In genomic region chr3:32684800-32685603, GRCh38 we compare ENCODE assay signal across 8 cellular contexts. TPM values are rescaled to one million over a fixed set of nuclear protein-coding genes. Genes with fewer than 3 reads are reported as not detected.
A peak's percentile ranks its signal among the peaks of the same experiment; 100 is the strongest.
DNase-seq lines count a peak whose midpoint lies in the region; ATAC-seq and TF ChIP-seq lines count a peak whose summit lies in the region.

A gene with protein sequence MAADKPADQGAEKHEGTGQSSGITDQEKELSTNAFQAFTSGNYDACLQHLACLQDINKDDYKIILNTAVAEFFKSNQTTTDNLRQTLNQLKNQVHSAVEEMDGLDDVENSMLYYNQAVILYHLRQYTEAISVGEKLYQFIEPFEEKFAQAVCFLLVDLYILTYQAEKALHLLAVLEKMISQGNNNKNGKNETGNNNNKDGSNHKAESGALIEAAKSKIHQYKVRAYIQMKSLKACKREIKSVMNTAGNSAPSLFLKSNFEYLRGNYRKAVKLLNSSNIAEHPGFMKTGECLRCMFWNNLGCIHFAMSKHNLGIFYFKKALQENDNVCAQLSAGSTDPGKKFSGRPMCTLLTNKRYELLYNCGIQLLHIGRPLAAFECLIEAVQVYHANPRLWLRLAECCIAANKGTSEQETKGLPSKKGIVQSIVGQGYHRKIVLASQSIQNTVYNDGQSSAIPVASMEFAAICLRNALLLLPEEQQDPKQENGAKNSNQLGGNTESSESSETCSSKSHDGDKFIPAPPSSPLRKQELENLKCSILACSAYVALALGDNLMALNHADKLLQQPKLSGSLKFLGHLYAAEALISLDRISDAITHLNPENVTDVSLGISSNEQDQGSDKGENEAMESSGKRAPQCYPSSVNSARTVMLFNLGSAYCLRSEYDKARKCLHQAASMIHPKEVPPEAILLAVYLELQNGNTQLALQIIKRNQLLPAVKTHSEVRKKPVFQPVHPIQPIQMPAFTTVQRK (plus strand): TSS chr3:32685188. CDS start chr3:32685461, 273 bp downstream.

- peaks cover 20 to 24% of the 10 kb centered on the region in 2 experiments for H3K4me1 Mint-ChIP-seq in H9
- H3K4me1 Mint-ChIP-seq in natural killer cell treated with Interleukin-12 subunit alpha and Interleukin-12 subunit beta and Interleukin-15 and Interleukin-18, amount 100 ng/mL, for 72 hours (ENCODE audit: low read depth in 2 of 2), result peaks cover 27 to 29% of the 10 kb centered on the region in 2 donors

- no peak within 1 kb of the TSS for H4K91ac ChIP-seq in H9 (ENCODE audit: insufficient read length, low read depth, low read length)

- H3K27ac Mint-ChIP-seq in H9, result peak within 1 kb of the TSS; percentile 86 to 96 (median 94); a peak in 6 of 7 replicates
- peak within 1 kb of the TSS; percentile 79 to 86 for H3K27ac Mint-ChIP-seq in natural killer cell treated with Interleukin-12 subunit alpha and Interleukin-12 subunit beta and Interleukin-15 and Interleukin-18, amount 100 ng/mL, for 72 hours

- H4K5ac ChIP-seq in H9 (ENCODE audit: insufficient read length, low read depth, low read length), result no peak within 1 kb of the TSS

- peak within 1 kb of the TSS; percentile 87 to 96 for H3K4me3 Mint-ChIP-seq in H9
- H3K4me3 Mint-ChIP-seq in natural killer cell treated with Interleukin-12 subunit alpha and Interleukin-12 subunit beta and Interleukin-15 and Interleukin-18, amount 100 ng/mL, for 72 hours, result peak within 1 kb of the TSS; percentile 93

- no peak within 1 kb of the TSS for H3K4ac ChIP-seq in H9 (ENCODE audit: low read depth, low read length)

- peak within 1 kb of the TSS; percentile 83 for H3K9ac ChIP-seq in H9 (ENCODE audit: extremely low read depth, insufficient read length, low read length)

- peak; percentile 92 for DNase-seq in G401 (ENCODE audit: low spot score)
- peak; percentile 98 for DNase-seq in H9
- peak; percentile 90 for DNase-seq in M059J (ENCODE audit: low read depth)
- DNase-seq in SHP77 (lab: John Stamatoyannopoulos, UW), result peak; percentile 94
- peak; percentile 96 for DNase-seq in activated effector memory CD4-positive, alpha-beta T cell treated with Interleukin-2 at 50 U/mL for 16 hours
- DNase-seq in fibroblast of pulmonary artery (ENCODE audit: low read depth), result peak; percentile 93
- DNase-seq in natural killer cell treated with Interleukin-12 subunit alpha and Interleukin-12 subunit beta and Interleukin-15 and Interleukin-18, amount 100 ng/mL, for 72 hours (ENCODE audit: low spot score), result peak; percentile 99
- DNase-seq in stimulated activated naive CD8-positive, alpha-beta T cell treated with anti-CD3 and anti-CD28 coated beads, Interleukin-15, Interleukin-2, amounts not matched to agents 100 U/mL and 50 U/mL, for 24 hours, result peak; percentile 96

- peak within 1 kb of the TSS; percentile 87 for H2AFZ ChIP-seq in H9 (ENCODE audit: low read length)

- H3K27me3 Mint-ChIP-seq in H9 (ENCODE audit: low read depth), result no peaks in the 10 kb centered on the region
- H3K27me3 Mint-ChIP-seq in natural killer cell treated with Interleukin-12 subunit alpha and Interleukin-12 subunit beta and Interleukin-15 and Interleukin-18, amount 100 ng/mL, for 72 hours, result no peaks in the 10 kb centered on the region

- no peak within 1 kb of the TSS for H3K23ac ChIP-seq in H9 (ENCODE audit: insufficient read length, low read depth, low read length)

- H3K18ac ChIP-seq in H9 (ENCODE audit: insufficient read length, low read depth, low read length), result peak within 1 kb of the TSS; percentile 39

- no peak within 1 kb of the TSS for H4K8ac ChIP-seq in H9 (replicated peaks; ENCODE audit: insufficient read length, low read depth, low read length)

- peak within 1 kb of the TSS; percentile 88 for H3K4me2 ChIP-seq in H9 (ENCODE audit: insufficient read depth, insufficient read length, low read length)

- no CpG with 5 or more reads among the region's 66 CpGs for WGBS in H9 (ENCODE audit: extremely low coverage, insufficient read length, low lambda C conversion rate)

- H3K4me1 ChIP-seq in H9 (ENCODE audit: insufficient read depth, low read length), result peaks cover 4% of the 10 kb centered on the region; the same call in 1 of the 2 replicates

- H3K27me3 ChIP-seq in H9 (ENCODE audit: insufficient read depth, low read length), result no peaks in the 10 kb centered on the region

- no peak for TF ChIP-seq CTCF in H9 (conservative IDR thresholded peaks at IDR 0.05)
- no peak for TF ChIP-seq CTCF in fibroblast of pulmonary artery (IDR thresholded peaks at IDR 0.05; ENCODE audit: low read length, missing control alignments)

- H3K56ac ChIP-seq in H9 (ENCODE audit: insufficient read length, low read depth, low read length), result no peak within 1 kb of the TSS

- peak within 1 kb of the TSS; percentile 74 for H3K4me3 ChIP-seq in fibroblast of pulmonary artery (replicated peaks; ENCODE audit: low read depth, low read length)

- H3K27ac ChIP-seq in H9 (ENCODE audit: insufficient read length, low read depth, low read length), result peak within 1 kb of the TSS; percentile 14

- H3K23me2 ChIP-seq in H9 (ENCODE audit: insufficient read length, low read depth, low read length, poor library complexity, severe bottlenecking), result peaks cover 4% of the 10 kb centered on the region

- no peak within 1 kb of the TSS for H2BK120ac ChIP-seq in H9 (ENCODE audit: low read depth, low read length, poor library complexity, severe bottlenecking)

- H3K79me2 ChIP-seq in H9 (ENCODE audit: insufficient read depth, low read length), result peaks cover 10% of the 10 kb centered on the region

- no peaks in the 10 kb centered on the region for H3K79me1 ChIP-seq in H9 (ENCODE audit: insufficient read depth, low read depth, low read length, poor library complexity, severe bottlenecking)

- no peak within 1 kb of the TSS for H2BK15ac ChIP-seq in H9 (ENCODE audit: low read depth, low read length)

- H3K14ac ChIP-seq in H9 (ENCODE audit: insufficient read depth, low read length), result peak within 1 kb of the TSS; percentile 49

- H4K20me1 ChIP-seq in H9 (ENCODE audit: control insufficient read depth, insufficient read depth, insufficient read length), result no peaks in the 10 kb centered on the region

- no peak within 1 kb of the TSS for H3T11ph ChIP-seq in H9 (ENCODE audit: low read length)

- H2AK5ac ChIP-seq in H9 (ENCODE audit: insufficient read length, low read length), result no peak within 1 kb of the TSS

- H3K36me3 Mint-ChIP-seq in H9 (ENCODE audit: insufficient read depth in 1 of 3, low read depth in 3 of 3), result peaks cover 8 to 13% (median 9%) of the 10 kb centered on the region in 3 experiments; a peak in 6 of 7 replicates
- peaks cover 5% of the 10 kb centered on the region for H3K36me3 Mint-ChIP-seq in natural killer cell treated with Interleukin-12 subunit alpha and Interleukin-12 subunit beta and Interleukin-15 and Interleukin-18, amount 100 ng/mL, for 72 hours

- in situ Hi-C loops in G401 (cut with HindIII; ENCODE audit: low sequenced_read_pairs), result no loop called here

- H2BK20ac ChIP-seq in H9 (ENCODE audit: low read depth, low read length, poor library complexity, severe bottlenecking), result no peak within 1 kb of the TSS

- H2BK5ac ChIP-seq in H9 (ENCODE audit: insufficient read length, low read length), result no peak within 1 kb of the TSS

- no peak within 1 kb of the TSS for H2BK12ac ChIP-seq in H9 (ENCODE audit: insufficient read length, low read depth, low read length)

- peak; percentile 99 for ATAC-seq in natural killer cell treated with Interleukin-12 subunit alpha and Interleukin-12 subunit beta and Interleukin-15 and Interleukin-18, amount 100 ng/mL, for 72 hours
- ATAC-seq in stimulated activated naive CD8-positive, alpha-beta T cell treated with anti-CD3 and anti-CD28 coated beads, Interleukin-15, Interleukin-2, amounts not matched to agents 100 U/mL and 50 U/mL, for 24 hours, result peak; percentile 99

- H3K9me3 Mint-ChIP-seq in H9, result no peaks in the 10 kb centered on the region
- H3K9me3 Mint-ChIP-seq in natural killer cell treated with Interleukin-12 subunit alpha and Interleukin-12 subunit beta and Interleukin-15 and Interleukin-18, amount 100 ng/mL, for 72 hours, result no peaks in the 10 kb centered on the region

- H3K9me3 ChIP-seq in H9 (ENCODE audit: control insufficient read depth, low read depth, low read length), result no peaks in the 10 kb centered on the region

RNA-seq across cellular contexts. Expression of the gene that starts here (rescaled TPM):
- 23.1 and 23.9 TPM in 2 replicates for total RNA-seq in G401 (2014; rRNA removed; shearing (Covaris generic))
- 55.4 and 67.1 TPM in 2 replicates for total RNA-seq in H9 (2021)
- 22.0 and 26.7 TPM in 2 replicates for total RNA-seq in M059J (2014; rRNA removed; shearing (Covaris generic))
- 10 to 100 TPM; 46.5 to 53.9 TPM for total RNA-seq in natural killer cell treated with Interleukin-12 subunit alpha and Interleukin-12 subunit beta and Interleukin-15 and Interleukin-18, amount 100 ng/mL, for 72 hours

Comparison
In these comparisons a context has a peak if more than half of its experiments do, and no peak if none do; other contexts are left out.
1. Peak in every context shown above with its lines: DNase-seq, ATAC-seq, H3K4me3 ChIP-seq and H3K27ac ChIP-seq.